Comparison of ENCODE assay signal across 8 cellular contexts in genomic region chr17:31318298-31319190, GRCh38. TPM values are rescaled to one million over a fixed set of nuclear protein-coding genes. Genes with fewer than 3 reads are reported as not detected.
DNase-seq lines count a peak whose midpoint lies in the region; ATAC-seq, FAIRE-seq and TF ChIP-seq lines count a peak whose summit lies in the region.

No MANE protein-coding gene starts in this region.

- POLR2A ChIA-PET in A549 (lab: Yijun Ruan, JAX): no interaction called here

- H3K27me3 Mint-ChIP-seq in activated naive CD4-positive, alpha-beta T cell treated with anti-CD3 and anti-CD28 coated beads, Interleukin-2, amount 50 U/mL, for 24 hours: no peaks in the 10 kb centered on the region

- 90% methylated on average over 11 of the region's 11 CpGs for WGBS in A549 (ENCODE audit: missing lambda C conversion rate)
- WGBS in heart right ventricle, 2 donors: 53 to 62% methylated on average over 11 of the region's 11 CpGs

- CTCF ChIA-PET in A549 (lab: Yijun Ruan, JAX): interaction anchor here (0.6 to 1.0 kb wide), 4 partner anchors 15 to 576 kb away, joined by 3 to 4 read pairs (median 3); no protein-coding TSS in a partner anchor

- FAIRE-seq in A549 (lab: Jason Lieb, UNC): peak; percentile 46

- H3K27me3 ChIP-seq in heart right ventricle: no peaks in the 10 kb centered on the region

- no peak for TF ChIP-seq EP300 in A549 (IDR thresholded peaks at IDR 0.05)

- TF ChIP-seq CTCF in A549 (IDR thresholded peaks at IDR 0.05) (no peak), heart right ventricle (IDR thresholded peaks at IDR 0.05) (no peak)

- no peak for TF ChIP-seq RAD21 in A549 (conservative IDR thresholded peaks at IDR 0.05 in 1 of 2, IDR thresholded peaks at IDR 0.05 in 1 of 2)

- no peak overlapping the region for H3K4me3 ChIP-seq in A549
- H3K4me3 ChIP-seq in heart right ventricle: peak overlapping the region in 7 of 10 donors; percentile 6 to 57 (median 33)

- H3K9me3 ChIP-seq in A549 (no peaks in the 10 kb centered on the region), heart right ventricle (no peaks in the 10 kb centered on the region)

- peak overlapping the region; percentile 90 for H3K4me3 Mint-ChIP-seq in activated naive CD4-positive, alpha-beta T cell treated with anti-CD3 and anti-CD28 coated beads, Interleukin-2, amount 50 U/mL, for 24 hours

- TF ChIP-seq POLR2A in A549 (IDR thresholded peaks at IDR 0.05; ENCODE audit: low read length): no peak

- H3K4me1 Mint-ChIP-seq in activated naive CD4-positive, alpha-beta T cell treated with anti-CD3 and anti-CD28 coated beads, Interleukin-2, amount 50 U/mL, for 24 hours: peaks cover 58% of the 10 kb centered on the region

- H3K9me3 Mint-ChIP-seq in activated naive CD4-positive, alpha-beta T cell treated with anti-CD3 and anti-CD28 coated beads, Interleukin-2, amount 50 U/mL, for 24 hours: no peaks in the 10 kb centered on the region

- H3K4me1 ChIP-seq in A549: peaks cover 8% of the 10 kb centered on the region; the same call in 2 of the 3 replicates
- peaks cover 0 to 56% (median 7%) of the 10 kb centered on the region in 9 donors for H3K4me1 ChIP-seq in heart right ventricle

- no peak; a peak in 1 of 6 replicates for ATAC-seq in A549
- ATAC-seq in GM21529 (IDR thresholded peaks at IDR 0.05; ENCODE audit: unreplicated experiment): peak; percentile 42
- ATAC-seq in heart right ventricle: peak; percentile 73 to 96 (median 90)

- H3K27ac Mint-ChIP-seq in activated naive CD4-positive, alpha-beta T cell treated with anti-CD3 and anti-CD28 coated beads, Interleukin-2, amount 50 U/mL, for 24 hours: peak overlapping the region; percentile 99

- peaks cover 12% of the 10 kb centered on the region for H3K36me3 Mint-ChIP-seq in activated naive CD4-positive, alpha-beta T cell treated with anti-CD3 and anti-CD28 coated beads, Interleukin-2, amount 50 U/mL, for 24 hours

- intact Hi-C loops in heart right ventricle (cut with DNase I): no loop called here

- H3K36me3 ChIP-seq in heart right ventricle: no peaks in the 10 kb centered on the region

- H3K27ac ChIP-seq in A549 (no peak overlapping the region), heart right ventricle (peak overlapping the region; percentile 29 to 89 (median 56))

- DNase-seq in A549 (ENCODE audit: low read depth in 1 of 2, low spot score in 1 of 2): no peak
- DNase-seq in OCI-M1 (lab: John Stamatoyannopoulos, UW): peak; percentile 79
- DNase-seq in heart right ventricle: peak; percentile 30 to 49
- DNase-seq in stimulated activated CD4-positive, alpha-beta T cell treated with anti-CD3 and anti-CD28 coated beads, Interleukin-2, amount 100 ng/mL, for 48 hours: peak; percentile 34 to 48
- DNase-seq in SHP77 treated with DMSO at 0.1 percent for 48 hours (lab: John Stamatoyannopoulos, UW): no peak
- no peak for DNase-seq in DMS114 treated with DMSO at 0.1 percent for 48 hours (lab: John Stamatoyannopoulos, UW; ENCODE audit: unreplicated experiment)

- no peak overlapping the region for H3K4me2 ChIP-seq in A549

TF ChIP-seq in A549, 52 proteins besides CTCF, POLR2A, EP300 and RAD21:
- TF ChIP-seq ZC3H11A (IDR thresholded peaks at IDR 0.05) (no peak), NPAS2 (CRISPR knock-in tag; IDR thresholded peaks at IDR 0.05; ENCODE audit: borderline replicate concordance) (no peak), BCL3 (IDR thresholded peaks at IDR 0.05) (no peak), ATOH8 (CRISPR knock-in tag; IDR thresholded peaks at IDR 0.05; ENCODE audit: low read depth) (no peak), ZNF302 (CRISPR knock-in tag; IDR thresholded peaks at IDR 0.05) (no peak), HOXB5 (CRISPR knock-in tag; IDR thresholded peaks at IDR 0.05) (no peak), RCOR1 (IDR thresholded peaks at IDR 0.05; ENCODE audit: low read depth, low read length) (no peak), CEBPB (IDR thresholded peaks at IDR 0.05) (no peak), HES2 (IDR thresholded peaks at IDR 0.05) (no peak), FOSB (CRISPR knock-in tag; IDR thresholded peaks at IDR 0.05) (no peak), RNF2 (IDR thresholded peaks at IDR 0.05; ENCODE audit: borderline replicate concordance, low read depth) (no peak), SREBF2 (IDR thresholded peaks at IDR 0.05) (no peak), SMC3 (IDR thresholded peaks at IDR 0.05) (no peak), TP53 (CRISPR knock-in tag; IDR thresholded peaks at IDR 0.05) (no peak), USF2 (IDR thresholded peaks at IDR 0.05) (no peak), RFX5 (IDR thresholded peaks at IDR 0.05) (no peak), CHD2 (IDR thresholded peaks at IDR 0.05; ENCODE audit: low read length, partially characterized antibody) (no peak), ESRRA (IDR thresholded peaks at IDR 0.05; ENCODE audit: borderline replicate concordance, low read length) (no peak), E2F6 (IDR thresholded peaks at IDR 0.05; ENCODE audit: borderline replicate concordance, low read depth) (no peak)

RNA-seq across cellular contexts. Expression of gene EVI2A, which starts 2.9 kb away (rescaled TPM):
- polyA plus RNA-seq in A549 (2011; rRNA removed): not detected in 2 replicates
- not detected in 2 replicates for polyA plus RNA-seq in A549 (2012; cell fraction: cytosol; rRNA removed)
- polyA plus RNA-seq in A549 (2012; cell fraction: nucleus; rRNA removed): not detected in 2 replicates
- polyA plus RNA-seq in A549 (2017; fragmentation: RNase III; extraction: RNeasy Plus Mini Kit Qiagen cat#74134 plus additional on column Dnase treatment): not detected in 3 replicates
- not detected in 2 replicates for polyA minus RNA-seq in A549 (2011; rRNA and poly(A)+ RNA removed)
- total RNA-seq in heart right ventricle: 1 to 10 TPM in 7 of 10 donors, under 1 TPM in 3; 0.50 to 9.0 (median 1.3) TPM
- polyA plus RNA-seq in heart right ventricle: 1 to 10 TPM; 2.0 to 2.3 TPM

RNA-seq across cellular contexts. Expression of gene EVI2B, which starts 4.7 kb away (rescaled TPM):
- polyA plus RNA-seq in A549 (2011; rRNA removed) (not detected in 2 replicates), A549 (2017; fragmentation: RNase III; extraction: RNeasy Plus Mini Kit Qiagen cat#74134 plus additional on column Dnase treatment) (0.04 to 0.08 TPM (median 0.05 TPM) in 3 replicates), heart right ventricle (1 to 10 TPM; 1.8 to 2.2 TPM)
- not detected in 2 replicates for polyA plus RNA-seq in A549 (2012; cell fraction: cytosol; rRNA removed)
- polyA plus RNA-seq in A549 (2012; cell fraction: nucleus; rRNA removed): not detected in 2 replicates
- not detected in 2 replicates for polyA minus RNA-seq in A549 (2011; rRNA and poly(A)+ RNA removed)
- total RNA-seq in heart right ventricle: 10 to 100 TPM in 1 of 10 donors, 1 to 10 TPM in 8, under 1 TPM in 1; 0.77 to 14.2 (median 1.5) TPM

RNA-seq across cellular contexts. Expression of gene OMG, which starts 21.5 kb away (rescaled TPM):
- polyA plus RNA-seq in A549 (2011; rRNA removed) (not detected in 2 replicates), A549 (2017; fragmentation: RNase III; extraction: RNeasy Plus Mini Kit Qiagen cat#74134 plus additional on column Dnase treatment) (not detected in 3 replicates), heart right ventricle (under 1 TPM; 0.07 to 0.22 TPM)
- polyA plus RNA-seq in A549 (2012; cell fraction: cytosol; rRNA removed): not detected in 2 replicates
- polyA plus RNA-seq in A549 (2012; cell fraction: nucleus; rRNA removed): not detected in 2 replicates
- polyA minus RNA-seq in A549 (2011; rRNA and poly(A)+ RNA removed): 0.34 TPM in 1 of 2 replicates, not detected in the other
- under 1 TPM in 3 of 10 donors, not detected in 7; 0.36 to 0.77 (median 0.75) TPM for total RNA-seq in heart right ventricle

Comparison
In these comparisons a context has a peak if more than half of its experiments do, and no peak if none do; other contexts are left out.
1. ATAC-seq: peak in GM21529 (single experiment) and heart right ventricle (8 of 8); none in A549 (0 of 2).
2. DNase-seq: peak in OCI-M1 (single experiment), heart right ventricle (2 of 2) and stimulated activated CD4-positive, alpha-beta T cell treated with anti-CD3 and anti-CD28 coated beads, Interleukin-2, amount 100 ng/mL, for 48 hours (2 of 2); none in A549 (0 of 2), SHP77 treated with DMSO at 0.1 percent for 48 hours (single experiment) and DMS114 treated with DMSO at 0.1 percent for 48 hours (single experiment).
3. H3K27ac ChIP-seq: peak in heart right ventricle (10 of 10); none in A549 (0 of 2).